Comparison of ENCODE assay signal across 11 cellular contexts in the genomic region with DNA sequence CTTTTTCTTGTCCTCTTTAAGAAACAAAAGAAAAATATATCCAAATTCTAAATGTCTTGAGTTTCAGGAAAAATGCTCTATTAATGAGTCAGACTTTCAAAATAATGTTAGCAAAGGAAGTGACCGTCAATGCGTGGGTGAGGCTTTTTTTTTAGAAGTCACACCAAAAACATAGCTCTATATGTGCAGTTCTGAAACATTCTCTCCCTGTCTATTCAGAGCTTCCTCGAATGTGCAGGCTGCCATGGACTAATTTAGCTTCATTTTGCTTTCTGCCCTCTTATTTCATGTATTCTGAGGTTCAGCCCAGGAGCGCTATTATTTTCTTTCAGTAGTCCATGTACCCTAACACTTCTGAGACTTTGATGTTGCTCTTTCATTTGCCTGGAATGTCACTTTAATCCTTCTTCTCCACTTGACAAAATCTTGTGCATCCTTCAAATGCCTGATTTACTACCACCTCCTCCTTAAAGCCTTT.
A peak's percentile ranks its signal among the peaks of the same experiment; 100 is the strongest.
DNase-seq lines count a peak whose midpoint lies in the region; ATAC-seq, FAIRE-seq and TF ChIP-seq lines count a peak whose summit lies in the region.
"Had no signal": no experiment of that assay in that cellular context is flagged by ENCODE, and none has a peak within 500 bp of the region (broad histone marks: within the 10 kb centered on the region; RNA-seq: fewer than 3 reads in every experiment).

No MANE protein-coding gene starts in this region.

- no peak overlapping the region for H3K4me3 ChIP-seq in bronchial epithelial cell (ENCODE audit: low read depth, low read length)
- H3K4me3 ChIP-seq: right atrium auricular region had no signal

- no peaks in the 10 kb centered on the region for H3K27me3 ChIP-seq in bronchial epithelial cell (ENCODE audit: control insufficient read depth, insufficient read depth, low read length)
- H3K27me3 ChIP-seq: right atrium auricular region had no signal

- DNase-seq in activated T-cell treated with anti-CD3 and anti-CD28 coated beads for 4 hours, result peak; percentile 9
- DNase-seq in activated T-cell treated with anti-CD3 and anti-CD28 coated beads, Interleukin-2, amount 50 U/mL, for 48 hours, result no peak
- DNase-seq in bronchial epithelial cell (ENCODE audit: low read depth), result peak; percentile 77
- DNase-seq in stimulated activated naive CD8-positive, alpha-beta T cell treated with anti-CD3 and anti-CD28 coated beads, Interleukin-15, amount 100 ng/mL, for 72 hours, result peak in 1 of 2 donors; percentile 3
- DNase-seq in NCI-H2029 treated with DMSO at 0.1 percent for 48 hours (lab: John Stamatoyannopoulos, UW), result no peak
- DNase-seq in activated CD8-positive, alpha-beta memory T cell treated with anti-CD3 and anti-CD28 coated beads, Interleukin-2, amount 50 U/mL, for 4 hours, result no peak
- DNase-seq: NCI-H2029 had no signal

- H3K9me3 Mint-ChIP-seq in stimulated activated naive CD8-positive, alpha-beta T cell treated with anti-CD3 and anti-CD28 coated beads, Interleukin-15, amount 100 ng/mL, for 72 hours, result no peaks in the 10 kb centered on the region

- H3K4me3 Mint-ChIP-seq in stimulated activated naive CD8-positive, alpha-beta T cell treated with anti-CD3 and anti-CD28 coated beads, Interleukin-15, amount 100 ng/mL, for 72 hours, result peak overlapping the region; percentile 10 to 23

- ATAC-seq in HG03432 (IDR thresholded peaks at IDR 0.05; ENCODE audit: unreplicated experiment) (peak; percentile 77), HG03469 (IDR thresholded peaks at IDR 0.05; ENCODE audit: unreplicated experiment) (no peak)
- no peak for ATAC-seq in stimulated activated naive CD8-positive, alpha-beta T cell treated with anti-CD3 and anti-CD28 coated beads, Interleukin-15, amount 100 ng/mL, for 72 hours

- H3K27ac Mint-ChIP-seq in stimulated activated naive CD8-positive, alpha-beta T cell treated with anti-CD3 and anti-CD28 coated beads, Interleukin-15, amount 100 ng/mL, for 72 hours, result no peak overlapping the region

- FAIRE-seq in bronchial epithelial cell (lab: Jason Lieb, UNC), result no peak
- FAIRE-seq: D721Med had no signal

- H3K27me3 Mint-ChIP-seq in stimulated activated naive CD8-positive, alpha-beta T cell treated with anti-CD3 and anti-CD28 coated beads, Interleukin-15, amount 100 ng/mL, for 72 hours, result no peaks in the 10 kb centered on the region

- peaks cover 48% of the 10 kb centered on the region for H3K4me1 Mint-ChIP-seq in stimulated activated naive CD8-positive, alpha-beta T cell treated with anti-CD3 and anti-CD28 coated beads, Interleukin-15, amount 100 ng/mL, for 72 hours

- no peaks in the 10 kb centered on the region for H3K36me3 ChIP-seq in bronchial epithelial cell (ENCODE audit: control insufficient read depth, insufficient read depth, low read length)
- H3K36me3 ChIP-seq: right atrium auricular region had no signal

- TF ChIP-seq CTCF in bronchial epithelial cell (IDR thresholded peaks at IDR 0.05; ENCODE audit: insufficient read depth, low read length, severe bottlenecking), result no peak

Comparison
In these comparisons a context has a peak if more than half of its experiments do, and no peak if none do; other contexts are left out.
1. DNase-seq: peak in activated T-cell treated with anti-CD3 and anti-CD28 coated beads for 4 hours (single experiment) and bronchial epithelial cell (single experiment); none in activated T-cell treated with anti-CD3 and anti-CD28 coated beads, Interleukin-2, amount 50 U/mL, for 48 hours (0 of 2), NCI-H2029 treated with DMSO at 0.1 percent for 48 hours (single experiment) and activated CD8-positive, alpha-beta memory T cell treated with anti-CD3 and anti-CD28 coated beads, Interleukin-2, amount 50 U/mL, for 4 hours (single experiment).